ENCODE assay signal across 12 cellular contexts in the genomic region with DNA sequence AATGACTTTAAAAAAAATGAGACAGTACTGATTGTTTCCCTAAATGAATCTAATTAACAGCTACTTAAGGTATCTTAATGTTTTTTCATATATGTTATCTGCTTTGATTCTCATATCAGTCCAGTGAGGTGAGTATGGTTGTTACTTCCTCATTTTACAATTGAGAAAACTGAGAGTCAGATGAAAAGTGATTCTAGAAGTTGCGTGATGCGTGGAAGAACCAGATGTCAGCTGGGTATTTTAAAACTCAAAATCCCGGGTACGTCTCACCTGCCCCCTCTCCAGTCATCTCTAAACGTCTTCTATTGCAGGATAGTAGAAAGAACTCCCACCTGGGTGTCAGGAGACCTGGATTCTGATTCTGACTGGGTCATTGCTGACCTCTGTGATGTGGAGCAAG.
DNase-seq lines count a peak whose midpoint lies in the region; ATAC-seq and TF ChIP-seq lines count a peak whose summit lies in the region.
"Had no signal": no experiment of that assay in that cellular context is flagged by ENCODE, and none has a peak within 500 bp of the region (broad histone marks: within the 10 kb centered on the region; RNA-seq: fewer than 3 reads in every experiment).

No MANE protein-coding gene starts in this region.

- DNase-seq in CD8-positive, alpha-beta T cell, result no peak
- DNase-seq in MV-4-11 (lab: John Stamatoyannopoulos, UW) (peak; percentile 20), T-cell (no peak), OCI-M2 (lab: John Stamatoyannopoulos, UW; ENCODE audit: unreplicated experiment) (no peak)
- no peak for DNase-seq in activated T-cell treated with anti-CD3 and anti-CD28 coated beads, Interleukin-2, amount 50 U/mL, for 48 hours
- DNase-seq in activated effector memory CD4-positive, alpha-beta T cell treated with Interleukin-2 at 50 U/mL for 16 hours, result no peak
- DNase-seq: activated CD8-positive, alpha-beta memory T cell treated with anti-CD3 and anti-CD28 coated beads, Interleukin-2, amount 10 ng/mL, durations not matched to agents 7 days and 5 days; AML-193; posterior cingulate gyrus; Right ventricle myocardium superior had no signal

- POLR2A ChIA-PET in CD8-positive, alpha-beta T cell (lab: Charles Lee), result no interaction called here
- POLR2A ChIA-PET in T-cell (lab: Charles Lee), result interaction anchor here in 1 of 2 donors (0.7 kb wide), 1 partner anchor 83 kb away, joined by 3 read pairs; no protein-coding TSS in a partner anchor

- ATAC-seq in CD8-positive, alpha-beta T cell, result no peak
- ATAC-seq in GM19328 (IDR thresholded peaks at IDR 0.05; ENCODE audit: unreplicated experiment) (peak; percentile 75), HG02870 (IDR thresholded peaks at IDR 0.05; ENCODE audit: unreplicated experiment) (peak; percentile 83), T-cell (replicated peaks in 1 of 4) (no peak)
- ATAC-seq: activated CD8-positive, alpha-beta memory T cell treated with anti-CD3 and anti-CD28 coated beads, Interleukin-2, amount 10 ng/mL, durations not matched to agents 7 days and 5 days had no signal

- no peaks in the 10 kb centered on the region for H3K27me3 ChIP-seq in CD8-positive, alpha-beta T cell (ENCODE audit: insufficient read depth, low read length)

- H3K4me1 Mint-ChIP-seq in CD8-positive, alpha-beta T cell (ENCODE audit: low read depth), result peaks cover 37% of the 10 kb centered on the region
- H3K4me1 Mint-ChIP-seq in T-cell, result peaks cover 25 to 36% (median 32%) of the 10 kb centered on the region in 3 donors

- peaks cover 5% of the 10 kb centered on the region for H3K4me1 ChIP-seq in CD8-positive, alpha-beta T cell (ENCODE audit: insufficient read depth, low read length)

- no peaks in the 10 kb centered on the region for H3K9me3 Mint-ChIP-seq in CD8-positive, alpha-beta T cell
- no peaks in the 10 kb centered on the region for H3K9me3 Mint-ChIP-seq in T-cell

- no peaks in the 10 kb centered on the region for H3K27me3 Mint-ChIP-seq in CD8-positive, alpha-beta T cell (ENCODE audit: low read depth)
- H3K27me3 Mint-ChIP-seq in T-cell, result no peaks in the 10 kb centered on the region
- H3K27me3 Mint-ChIP-seq: activated CD8-positive, alpha-beta memory T cell treated with anti-CD3 and anti-CD28 coated beads, Interleukin-2, amount 10 ng/mL, durations not matched to agents 7 days and 5 days had no signal

- no peak overlapping the region for H3K27ac ChIP-seq in CD8-positive, alpha-beta T cell (ENCODE audit: low read depth, low read length)

- H3K4me3 Mint-ChIP-seq in CD8-positive, alpha-beta T cell, result no peak overlapping the region
- H3K4me3 Mint-ChIP-seq in T-cell, result no peak overlapping the region
- H3K4me3 Mint-ChIP-seq: activated CD8-positive, alpha-beta memory T cell treated with anti-CD3 and anti-CD28 coated beads, Interleukin-2, amount 10 ng/mL, durations not matched to agents 7 days and 5 days had no signal

- H3K27ac Mint-ChIP-seq in CD8-positive, alpha-beta T cell, result peak overlapping the region; percentile 29
- no peak overlapping the region for H3K27ac Mint-ChIP-seq in T-cell
- H3K27ac Mint-ChIP-seq: activated CD8-positive, alpha-beta memory T cell treated with anti-CD3 and anti-CD28 coated beads, Interleukin-2, amount 10 ng/mL, durations not matched to agents 7 days and 5 days had no signal

- H3K9me3 ChIP-seq in CD8-positive, alpha-beta T cell (ENCODE audit: low read length), result no peaks in the 10 kb centered on the region

- intact Hi-C loops in CD8-positive, alpha-beta T cell (cut with DNase I, micrococcal nuclease), result loop anchor here in 1 of 2 experiments (10.0 kb wide), 1 partner anchor 89 kb away; a partner anchor contains a TSS

- no peaks in the 10 kb centered on the region for H3K36me3 ChIP-seq in CD8-positive, alpha-beta T cell (ENCODE audit: insufficient read depth, low read length)

- peaks cover 38% of the 10 kb centered on the region for H3K36me3 Mint-ChIP-seq in CD8-positive, alpha-beta T cell
- H3K36me3 Mint-ChIP-seq in T-cell, result peaks cover 39% of the 10 kb centered on the region
- H3K36me3 Mint-ChIP-seq: activated CD8-positive, alpha-beta memory T cell treated with anti-CD3 and anti-CD28 coated beads, Interleukin-2, amount 10 ng/mL, durations not matched to agents 7 days and 5 days had no signal

- CTCF ChIA-PET in CD8-positive, alpha-beta T cell (lab: Charles Lee), result interaction anchor here (0.8 to 1.1 kb wide), 2 partner anchors 24 to 49 kb away, joined by 3 read pairs; no protein-coding TSS in a partner anchor
- CTCF ChIA-PET in T-cell (lab: Charles Lee), result interaction anchor here in 1 of 2 donors (0.6 kb wide), 1 partner anchor 160 kb away, joined by 4 read pairs; no protein-coding TSS in a partner anchor

- TF ChIP-seq CTCF in CD8-positive, alpha-beta T cell (IDR thresholded peaks at IDR 0.05), result no peak

- H3K4me3 ChIP-seq in CD8-positive, alpha-beta T cell (ENCODE audit: low read depth, low read length), result no peak overlapping the region

Comparison
In these comparisons a context has a peak if more than half of its experiments do, and no peak if none do; other contexts are left out.
1. ATAC-seq: peak in GM19328 (single experiment) and HG02870 (single experiment); none in CD8-positive, alpha-beta T cell (single experiment) and T-cell (0 of 4).